ENCODE assay signal across 15 cellular contexts in genomic region chr3:122076414-122077292, GRCh38. TPM values are rescaled to one million over a fixed set of nuclear protein-coding genes. Genes with fewer than 3 reads are reported as not detected.
A peak's percentile ranks its signal among the peaks of the same experiment; 100 is the strongest.
DNase-seq lines count a peak whose midpoint lies in the region; ATAC-seq, FAIRE-seq and TF ChIP-seq lines count a peak whose summit lies in the region.
"Had no signal": no experiment of that assay in that cellular context is flagged by ENCODE, and none has a peak within 500 bp of the region (broad histone marks: within the 10 kb centered on the region; RNA-seq: fewer than 3 reads in every experiment).

No MANE protein-coding gene starts in this region.

- H3K14ac ChIP-seq in mesenchymal stem cell (ENCODE audit: low read length in 2 of 2) = no peak overlapping the region

- WGBS in GM12878 (ENCODE audit: insufficient coverage, insufficient replicate concordance, low lambda C conversion rate, missing lambda C conversion rate) = 0% methylated on average over 4 of the region's 4 CpGs
- WGBS in mesenchymal stem cell = 63% methylated on average over 3 of the region's 4 CpGs

- peak; percentile 0 for ATAC-seq in HG03378 (IDR thresholded peaks at IDR 0.05; ENCODE audit: unreplicated experiment)
- ATAC-seq in GM12878 = peak; percentile 8
- no peak for ATAC-seq in HG03045 (IDR thresholded peaks at IDR 0.05; ENCODE audit: unreplicated experiment)
- ATAC-seq: gastrocnemius medialis, Right ventricle myocardium inferior had no signal

- H3K23ac ChIP-seq in mesenchymal stem cell (ENCODE audit: low read length in 2 of 2) = no peak overlapping the region

- H2BK15ac ChIP-seq in mesenchymal stem cell (ENCODE audit: low read depth, poor library complexity, severe bottlenecking) = no peak overlapping the region

- intact Hi-C loops in GM12878 (cut with micrococcal nuclease; ENCODE audit: unreplicated experiment) = loop anchor here (2.0 to 10.0 kb wide), 4 partner anchors 24 to 529 kb away; partner anchors contain the start of genes EAF2, IQCB1 and POLQ

- RAD21 ChIA-PET in GM12878 (lab: Charles Lee; ENCODE audit: unreplicated experiment) = interaction anchor here (0.5 to 16.0 kb wide), 16 partner anchors 7 to 530 kb away, joined by 3 to 426 read pairs (median 10); partner anchors contain the start of gene ILDR1

- H3K79me1 ChIP-seq in mesenchymal stem cell (replicated peaks; ENCODE audit: low read length, poor library complexity, severe bottlenecking) = no peaks in the 10 kb centered on the region

- H2BK12ac ChIP-seq in mesenchymal stem cell (ENCODE audit: low read length in 2 of 2) = no peak overlapping the region

- no peak for TF ChIP-seq RAD21 in GM12878 (IDR thresholded peaks at IDR 0.05; ENCODE audit: insufficient read depth, low read depth, low read length)

- H3K36me3 ChIP-seq in GM12878 (ENCODE audit: control insufficient read depth in 2 of 2, insufficient read depth in 2 of 2, low read length in 1 of 2) (no peaks in the 10 kb centered on the region), mesenchymal stem cell (ENCODE audit: control insufficient read depth in 1 of 2, insufficient read depth in 2 of 2, low read depth in 1 of 2, low read length in 2 of 2) (no peaks in the 10 kb centered on the region)
- H3K36me3 ChIP-seq: gastrocnemius medialis, lower lobe of right lung, thoracic aorta had no signal

- H2AFZ ChIP-seq in GM12878 (ENCODE audit: control insufficient read depth, low read depth, low read length) = no peak overlapping the region
- no peak overlapping the region for H2AFZ ChIP-seq in mesenchymal stem cell (ENCODE audit: low read depth, low read length)

- H3K4me3 ChIP-seq in GM12878 (peak overlapping the region; percentile 86), mesenchymal stem cell (ENCODE audit: insufficient read depth in 1 of 2, low read depth in 1 of 2, low read length in 2 of 2) (no peak overlapping the region)
- H3K4me3 ChIP-seq: gastrocnemius medialis, lower lobe of right lung, thoracic aorta had no signal

- no peak overlapping the region for H2AK5ac ChIP-seq in mesenchymal stem cell (ENCODE audit: low read length, severe bottlenecking)

- in situ Hi-C loops in GM12878 (cut with MboI) = loop anchor here (5.0 kb wide), 2 partner anchors 74 to 239 kb away; partner anchors contain the start of genes EAF2 and IQCB1

- no peaks in the 10 kb centered on the region for H4K20me1 ChIP-seq in GM12878 (ENCODE audit: control insufficient read depth, insufficient read depth)

- H2BK120ac ChIP-seq in mesenchymal stem cell (ENCODE audit: low read depth, low read length) = no peak overlapping the region

- H3K4me2 ChIP-seq in GM12878 (ENCODE audit: control insufficient read depth, insufficient read depth) (peak overlapping the region; percentile 88), mesenchymal stem cell (ENCODE audit: low read length, poor library complexity, severe bottlenecking) (no peak overlapping the region)

- CTCF ChIA-PET in GM12878 (lab: Yijun Ruan, JAX) = interaction anchor here (0.7 to 9.7 kb wide), 17 partner anchors 11 to 278 kb away, joined by 3 to 114 read pairs (median 11); partner anchors contain the start of gene CD86

- no peak overlapping the region for H4K91ac ChIP-seq in mesenchymal stem cell (ENCODE audit: low read length)

- SMC1A ChIA-PET in GM12878 (lab: Charles Lee; ENCODE audit: uncharacterized antibody, unreplicated experiment) = interaction anchor here (1.1 to 33.7 kb wide), 8 partner anchors 16 to 230 kb away, joined by 4 to 882 read pairs (median 120); partner anchors contain the start of genes CD86 and ILDR1

- H3K79me2 ChIP-seq in GM12878 (ENCODE audit: control insufficient read depth, insufficient read depth, low read length) = peaks cover 87% of the 10 kb centered on the region

- H3K9me3 ChIP-seq in GM12878 (replicated peaks; ENCODE audit: control insufficient read depth, insufficient read depth, low read length) = no peaks in the 10 kb centered on the region
- peaks cover 3% of the 10 kb centered on the region for H3K9me3 ChIP-seq in mesenchymal stem cell (ENCODE audit: control insufficient read depth, low read length)
- H3K9me3 ChIP-seq: gastrocnemius medialis, lower lobe of right lung, thoracic aorta had no signal

- no peak overlapping the region for H4K8ac ChIP-seq in mesenchymal stem cell (ENCODE audit: low read length)

- POLR2A ChIA-PET in GM12878 (lab: Charles Lee) = interaction anchor here (0.7 to 12.7 kb wide), 13 partner anchors 8 to 78 kb away, joined by 3 to 165 read pairs (median 8); partner anchors contain the start of genes CD86 and ILDR1

- H3K27me3 ChIP-seq in GM12878 (replicated peaks in 1 of 2; ENCODE audit: control insufficient read depth in 2 of 2, insufficient read depth in 2 of 2, low read length in 1 of 2) (no peaks in the 10 kb centered on the region), mesenchymal stem cell (ENCODE audit: control insufficient read depth in 1 of 2, insufficient read depth in 1 of 2, low read length in 2 of 2) (peaks cover 3 to 48% of the 10 kb centered on the region in 2 experiments)
- H3K27me3 ChIP-seq: gastrocnemius medialis had no signal

- FAIRE-seq in GM12878 (lab: Jason Lieb, UNC) = no peak
- no peak for FAIRE-seq in D721Med (lab: Jason Lieb, UNC)
- FAIRE-seq in RCC 7860 (lab: Jason Lieb, UNC) = no peak

- peak; percentile 15 for TF ChIP-seq POLR2A in GM19193 (IDR thresholded peaks at IDR 0.05; ENCODE audit: extremely low read depth, insufficient read depth, insufficient read length)
- no peak for TF ChIP-seq POLR2A in GM12878 (IDR thresholded peaks at IDR 0.05; ENCODE audit: low read depth, low read length)

- TF ChIP-seq CTCF in GM12878 (IDR thresholded peaks at IDR 0.05 in 2 of 3, conservative IDR thresholded peaks at IDR 0.05 in 1 of 3; ENCODE audit: control insufficient read depth in 2 of 3, extremely low read depth in 1 of 3, insufficient read depth in 1 of 3, low read depth in 3 of 3, low read length in 3 of 3) (no peak), D721Med (IDR thresholded peaks at IDR 0.05; ENCODE audit: insufficient read depth, missing control alignments) (no peak)

- BruUV-seq in GM12878 (replicated peaks; lab: Mats Ljungman, UMichigan) = no TSS peak

- no peak overlapping the region for H2BK5ac ChIP-seq in mesenchymal stem cell (ENCODE audit: low read depth, low read length, poor library complexity, severe bottlenecking)

- H3K4ac ChIP-seq in mesenchymal stem cell (ENCODE audit: low read depth in 1 of 2, low read length in 2 of 2) = no peak overlapping the region

- H3K4me1 ChIP-seq in GM12878 (ENCODE audit: control insufficient read depth, insufficient read depth, low read length) (peaks cover 45% of the 10 kb centered on the region), mesenchymal stem cell (ENCODE audit: control insufficient read depth, insufficient read depth, low read depth, low read length) (no peaks in the 10 kb centered on the region)
- H3K4me1 ChIP-seq: gastrocnemius medialis had no signal

- H3K27ac ChIP-seq in GM12878 (ENCODE audit: control insufficient read depth, insufficient read depth) (peak overlapping the region; percentile 97), mesenchymal stem cell (ENCODE audit: low read length, poor library complexity, severe bottlenecking) (no peak overlapping the region)
- H3K27ac ChIP-seq: C4-2B, gastrocnemius medialis, lower lobe of right lung, thoracic aorta had no signal

- peak; percentile 51 for DNase-seq in Daoy (ENCODE audit: low read depth)
- DNase-seq in GM12878 (ENCODE audit: low read depth, low spot score) = no peak
- DNase-seq in D721Med (ENCODE audit: insufficient read length, low spot score) = no peak
- no peak for DNase-seq in mesenchymal stem cell
- DNase-seq in RCC 7860 (ENCODE audit: low spot score) = no peak
- DNase-seq: activated naive CD4-positive, alpha-beta T cell treated with anti-CD3 and anti-CD28 coated beads for 36 hours; gastrocnemius medialis; KG1; lower lobe of right lung had no signal

- 0 out of 4 replicates have a peak, but pooled peaks of 1 of the 2 experiments have one; percentile 26 for TF ChIP-seq EP300 in GM12878 (IDR thresholded peaks at IDR 0.05; ENCODE audit: borderline replicate concordance in 1 of 2, control insufficient read depth in 1 of 2, low read depth in 2 of 2, low read length in 2 of 2)

- H3K18ac ChIP-seq in mesenchymal stem cell (ENCODE audit: low read depth in 1 of 2, low read length in 2 of 2) = no peak overlapping the region

- peak overlapping the region; percentile 90 for H3K9ac ChIP-seq in GM12878 (ENCODE audit: control insufficient read depth, insufficient read depth, low read length)
- no peak overlapping the region for H3K9ac ChIP-seq in mesenchymal stem cell (ENCODE audit: low read length)

RNA-seq across cellular contexts. Expression of gene CD86, which starts 21.5 kb away (rescaled TPM):
- 0.15 and 0.29 TPM in 2 replicates for total RNA-seq in Daoy (2014; rRNA removed; shearing (Covaris generic))
- 126 and 130 TPM in 2 replicates for total RNA-seq in GM12878 (2013; cell fraction: nucleolus; rRNA removed)
- total RNA-seq in GM12878 (2014; rRNA removed) (40.9 and 50.5 TPM in 2 replicates), GM12878 (2014; rRNA removed; fragmentation: Illumina TruSeq; extraction: Trizol) (57.6 and 58.8 TPM in 2 replicates), GM12878 (2021) (41.9 and 49.8 TPM in 2 replicates)
- 18.9 TPM for polyA plus RNA-seq in GM12878 (2011; ENCODE audit: low read depth)
- polyA plus RNA-seq in GM12878 (2011; rRNA removed) (100 and 126 TPM in 2 replicates), GM12878 (2014; fragmentation: Illumina TruSeq; extraction: Trizol) (75.1 and 112 TPM in 2 replicates), GM12878 (2014; fragmentation: Nextera tagmentation; extraction: Ambion mirVana) (10 to 100 TPM; 68.0 to 79.5 TPM), GM12878 (2014; rRNA removed) (40.6 and 50.0 TPM in 2 replicates), GM12878 (2016; fragmentation: Nextera tagmentation; extraction: Ambion mirVana) (10 to 100 TPM; 48.5 to 53.5 TPM)
- 49.2 and 59.8 TPM in 2 replicates for polyA plus RNA-seq in GM12878 (2011; cell fraction: cytosol; rRNA removed)
- 32.9 and 37.0 TPM in 2 replicates for polyA plus RNA-seq in GM12878 (2011; cell fraction: nucleus; rRNA removed)
- polyA plus RNA-seq in GM12878 (2012) = 18.5 and 26.0 TPM in 2 replicates
- polyA minus RNA-seq in GM12878 (2011; rRNA and poly(A)+ RNA removed) = 63.2 and 76.4 TPM in 2 replicates
- polyA minus RNA-seq in GM12878 (2011; cell fraction: cytosol; rRNA and poly(A)+ RNA removed) = 14.0 and 20.2 TPM in 2 replicates
- polyA minus RNA-seq in GM12878 (2011; cell fraction: nucleus; rRNA and poly(A)+ RNA removed) = 45.3 and 52.9 TPM in 2 replicates
- not detected for polyA plus RNA-seq in mesenchymal stem cell (2013, experiment 1 of 2)
- not detected for polyA plus RNA-seq in mesenchymal stem cell (2013, experiment 2 of 2)
- total RNA-seq: activated naive CD4-positive, alpha-beta T cell treated with anti-CD3 and anti-CD28 coated beads for 36 hours had no signal

RNA-seq across cellular contexts. Expression of gene ILDR1, which starts 54.6 kb away (rescaled TPM):
- not detected in 2 replicates for total RNA-seq in Daoy (2014; rRNA removed; shearing (Covaris generic))
- 20.8 and 24.7 TPM in 2 replicates for total RNA-seq in GM12878 (2013; cell fraction: nucleolus; rRNA removed)
- total RNA-seq in GM12878 (2014; rRNA removed) (8.4 and 9.7 TPM in 2 replicates), GM12878 (2014; rRNA removed; fragmentation: Illumina TruSeq; extraction: Trizol) (5.1 and 5.3 TPM in 2 replicates), GM12878 (2021) (7.4 and 7.8 TPM in 2 replicates)
- polyA plus RNA-seq in GM12878 (2011; ENCODE audit: low read depth) = 2.3 TPM
- polyA plus RNA-seq in GM12878 (2011; rRNA removed) (12.0 and 12.4 TPM in 2 replicates), GM12878 (2014; fragmentation: Illumina TruSeq; extraction: Trizol) (5.6 and 6.2 TPM in 2 replicates), GM12878 (2014; fragmentation: Nextera tagmentation; extraction: Ambion mirVana) (1 to 10 TPM; 1.3 to 1.8 TPM), GM12878 (2014; rRNA removed) (7.9 and 8.2 TPM in 2 replicates), GM12878 (2016; fragmentation: Nextera tagmentation; extraction: Ambion mirVana) (1 to 10 TPM; 6.6 to 7.5 TPM)
- 15.0 and 17.7 TPM in 2 replicates for polyA plus RNA-seq in GM12878 (2011; cell fraction: cytosol; rRNA removed)
- polyA plus RNA-seq in GM12878 (2011; cell fraction: nucleus; rRNA removed) = 12.5 and 16.8 TPM in 2 replicates
- 4.5 and 7.5 TPM in 2 replicates for polyA plus RNA-seq in GM12878 (2012)
- 45.2 and 60.4 TPM in 2 replicates for polyA minus RNA-seq in GM12878 (2011; rRNA and poly(A)+ RNA removed)
- 9.6 and 15.1 TPM in 2 replicates for polyA minus RNA-seq in GM12878 (2011; cell fraction: cytosol; rRNA and poly(A)+ RNA removed)
- polyA minus RNA-seq in GM12878 (2011; cell fraction: nucleus; rRNA and poly(A)+ RNA removed) = 20.7 and 37.2 TPM in 2 replicates
- not detected for polyA plus RNA-seq in mesenchymal stem cell (2013, experiment 1 of 2)
- not detected for polyA plus RNA-seq in mesenchymal stem cell (2013, experiment 2 of 2)
- total RNA-seq: activated naive CD4-positive, alpha-beta T cell treated with anti-CD3 and anti-CD28 coated beads for 36 hours; gastrocnemius medialis; thoracic aorta had no signal

Comparison
In these comparisons a context has a peak if more than half of its experiments do, and no peak if none do; other contexts are left out.
1. RNA of gene CD86, which starts 21.5 kb away (total RNA-seq): 40.9 to 130 TPM in GM12878; 0.15 to 0.29 TPM in Daoy; every median in the first group is over 10 times any median in the second.